18 cellular contexts compared by ENCODE assay signal in the genomic region with DNA sequence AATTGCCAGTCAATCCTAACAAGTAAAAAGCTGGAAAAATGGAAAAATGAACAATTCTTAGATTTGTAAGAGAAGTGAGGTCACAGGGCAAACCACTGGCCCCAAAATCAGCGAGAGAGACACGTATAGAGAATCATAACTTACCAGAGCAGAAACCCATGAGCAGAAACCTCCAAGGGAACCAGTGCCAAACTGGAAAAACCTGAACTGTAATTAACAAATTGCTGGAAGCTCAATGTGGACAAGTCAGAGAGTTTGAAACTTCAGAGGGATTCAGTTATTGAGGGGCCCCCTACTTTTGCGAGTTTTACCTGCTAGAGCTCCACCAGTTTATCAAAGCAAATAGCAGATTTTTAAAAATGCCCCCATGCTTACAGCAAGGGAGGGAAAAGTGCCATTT.
DNase-seq lines count a peak whose midpoint lies in the region; ATAC-seq, FAIRE-seq and TF ChIP-seq lines count a peak whose summit lies in the region.
"Had no signal": no experiment of that assay in that cellular context is flagged by ENCODE, and none has a peak within 500 bp of the region (broad histone marks: within the 10 kb centered on the region; RNA-seq: fewer than 3 reads in every experiment).

No MANE protein-coding gene starts in this region.

- intact Hi-C loops in posterior cingulate gyrus (cut with DNase I): no loop called here

- no peak overlapping the region for H2BK15ac ChIP-seq in H1 (ENCODE audit: low read length)

- no peaks in the 10 kb centered on the region for H3K27me3 ChIP-seq in BLaER1 treated with 17β-estradiol and CSF1 and Interleukin-3, amounts not matched to agents 10 nM and 100 nM
- H3K27me3 ChIP-seq in H1 (replicated peaks in 1 of 4; ENCODE audit: control insufficient read depth in 3 of 4, extremely low read depth in 1 of 4, insufficient read depth in 3 of 4, low read length in 3 of 4): no peaks in the 10 kb centered on the region
- H3K27me3 ChIP-seq in smooth muscle cell (ENCODE audit: low read depth): no peaks in the 10 kb centered on the region

- H3K27ac ChIP-seq in BLaER1 treated with 17β-estradiol and CSF1 and Interleukin-3, amounts not matched to agents 10 nM and 100 nM: no peak overlapping the region; a peak in 1 of 22 replicates
- H3K27ac ChIP-seq in H1 (ENCODE audit: low read depth, low read length): no peak overlapping the region
- peak overlapping the region; percentile 56 for H3K27ac ChIP-seq in smooth muscle cell (ENCODE audit: low read depth)
- H3K27ac ChIP-seq: HL-60 had no signal

- H2AFZ ChIP-seq in H1 (ENCODE audit: low read length) (0 out of 2 replicates have a peak overlapping the region, but pooled peaks have one; percentile 24), smooth muscle cell (ENCODE audit: low read depth) (peak overlapping the region; percentile 81)

- no peak overlapping the region for H2BK12ac ChIP-seq in H1 (ENCODE audit: low read depth, low read length)

- H3K9me3 ChIP-seq in BLaER1 treated with 17β-estradiol and CSF1 and Interleukin-3, amounts not matched to agents 10 nM and 100 nM (replicated peaks in 1 of 11): peaks cover 0 to 35% (median 20%) of the 10 kb centered on the region in 11 experiments; a peak in 16 of 22 replicates
- peaks cover 0 to 2% of the 10 kb centered on the region in 2 experiments; a peak in 1 of 4 replicates for H3K9me3 ChIP-seq in H1 (ENCODE audit: insufficient read depth in 2 of 2, low read depth in 1 of 2, low read length in 1 of 2)
- H3K9me3 ChIP-seq in smooth muscle cell (replicated peaks; ENCODE audit: low read depth): no peaks in the 10 kb centered on the region

- peak overlapping the region in 8 of 11 experiments; percentile 15 to 53 (median 34); a peak in 12 of 22 replicates for H3K4me2 ChIP-seq in BLaER1 treated with 17β-estradiol and CSF1 and Interleukin-3, amounts not matched to agents 10 nM and 100 nM
- H3K4me2 ChIP-seq in H1 (ENCODE audit: insufficient read depth in 1 of 2, low read depth in 2 of 2, low read length in 2 of 2): no peak overlapping the region
- H3K4me2 ChIP-seq in smooth muscle cell: peak overlapping the region; percentile 23

- H4K8ac ChIP-seq in H1 (ENCODE audit: extremely low read depth, insufficient read depth, low read length): no peak overlapping the region

- ATAC-seq in GM21360 (IDR thresholded peaks at IDR 0.05; ENCODE audit: unreplicated experiment): no peak
- ATAC-seq: HCT116 had no signal

- no peak for TF ChIP-seq POLR2A in H1 (IDR thresholded peaks at IDR 0.05; ENCODE audit: control extremely low read depth in 1 of 2, low read depth in 2 of 2, low read length in 2 of 2)

- no peak overlapping the region for H3K4me3 ChIP-seq in BLaER1 treated with 17β-estradiol and CSF1 and Interleukin-3, amounts not matched to agents 10 nM and 100 nM
- H3K4me3 ChIP-seq in H1 (ENCODE audit: extremely low read depth in 1 of 4, insufficient read depth in 2 of 4, low read depth in 3 of 4, low read length in 4 of 4) (no peak overlapping the region), smooth muscle cell (no peak overlapping the region)

- no peaks in the 10 kb centered on the region for H3K36me3 ChIP-seq in BLaER1 treated with 17β-estradiol and CSF1 and Interleukin-3, amounts not matched to agents 10 nM and 100 nM
- H3K36me3 ChIP-seq in H1 (ENCODE audit: control insufficient read depth in 2 of 4, insufficient read depth in 4 of 4, low read length in 3 of 4) (no peaks in the 10 kb centered on the region), smooth muscle cell (ENCODE audit: low read depth) (no peaks in the 10 kb centered on the region)

- H2BK120ac ChIP-seq in H1 (replicated peaks; ENCODE audit: low read depth, low read length): no peak overlapping the region

- no peak overlapping the region for H2BK5ac ChIP-seq in H1 (ENCODE audit: low read depth, low read length)

- no peak overlapping the region for H3K56ac ChIP-seq in H1 (replicated peaks; ENCODE audit: insufficient read length, low read depth, low read length)

- H3K4me1 ChIP-seq in BLaER1 treated with 17β-estradiol and CSF1 and Interleukin-3, amounts not matched to agents 10 nM and 100 nM: peaks cover 0 to 27% (median 16%) of the 10 kb centered on the region in 10 experiments; a peak in 12 of 20 replicates
- H3K4me1 ChIP-seq in H1 (replicated peaks in 1 of 4; ENCODE audit: control insufficient read depth in 3 of 4, insufficient read depth in 4 of 4, low read length in 3 of 4): no peaks in the 10 kb centered on the region
- peaks cover 12% of the 10 kb centered on the region for H3K4me1 ChIP-seq in smooth muscle cell (ENCODE audit: low read depth)

- no peaks in the 10 kb centered on the region for H3K79me2 ChIP-seq in H1 (ENCODE audit: control insufficient read depth in 1 of 2, insufficient read depth in 2 of 2, low read length in 2 of 2)
- no peaks in the 10 kb centered on the region for H3K79me2 ChIP-seq in smooth muscle cell (ENCODE audit: low read depth)

- POLR2A ChIA-PET in H1 (lab: Charles Lee; ENCODE audit: partially characterized antibody): no interaction called here

- no peaks in the 10 kb centered on the region for H3K23me2 ChIP-seq in H1 (ENCODE audit: low read depth, low read length)

- H2AK5ac ChIP-seq in H1 (ENCODE audit: low read depth, low read length): no peak overlapping the region

- CTCF ChIA-PET in H1 (lab: Charles Lee; ENCODE audit: partially characterized antibody): interaction anchor here (0.9 kb wide), 1 partner anchor 38 kb away, joined by 3 read pairs; no protein-coding TSS in a partner anchor

- H2BK20ac ChIP-seq in H1 (ENCODE audit: low read length): no peak overlapping the region

- H3K4ac ChIP-seq in H1 (replicated peaks; ENCODE audit: insufficient read length, low read depth, low read length): no peak overlapping the region

- 91% methylated on average over 3 of the region's 3 CpGs; no CpG with 5 or more reads in 1 of the 2 experiments for WGBS in H1 (ENCODE audit: extremely low coverage in 1 of 2, insufficient coverage in 1 of 2, insufficient read length in 1 of 2, insufficient replicate concordance in 2 of 2, low coverage in 1 of 2, low lambda C conversion rate in 2 of 2, missing lambda C conversion rate in 1 of 2), 2 experiments
- 75% methylated on average over 3 of the region's 3 CpGs for WGBS in smooth muscle cell (ENCODE audit: low lambda C conversion rate)

- peaks cover 5% of the 10 kb centered on the region for H3F3A ChIP-seq in smooth muscle cell (ENCODE audit: low read depth)

- no peak for FAIRE-seq in H1 (lab: Jason Lieb, UNC)
- FAIRE-seq: G401.6, GM12891, H54 had no signal

- H3K14ac ChIP-seq in H1 (ENCODE audit: insufficient read length): no peak overlapping the region

- no peak for TF ChIP-seq RAD21 in H1 (IDR thresholded peaks at IDR 0.05 in 1 of 2, conservative IDR thresholded peaks at IDR 0.05 in 1 of 2; ENCODE audit: low read depth in 2 of 2, low read length in 2 of 2)

- no peak overlapping the region for H3K9ac ChIP-seq in BLaER1 treated with 17β-estradiol and CSF1 and Interleukin-3, amounts not matched to agents 10 nM and 100 nM
- H3K9ac ChIP-seq in H1 (replicated peaks in 1 of 4; ENCODE audit: extremely low read depth in 1 of 4, low read depth in 3 of 4, low read length in 3 of 4) (no peak overlapping the region), smooth muscle cell (ENCODE audit: low read depth) (no peak overlapping the region)

- no peak overlapping the region for H4K91ac ChIP-seq in H1 (replicated peaks; ENCODE audit: insufficient read length, low read length)

- no peak overlapping the region for H3K18ac ChIP-seq in H1 (ENCODE audit: extremely low read depth, low read length)

- H3K79me1 ChIP-seq in H1 (ENCODE audit: low read depth, low read length): no peaks in the 10 kb centered on the region

- H3K23ac ChIP-seq in H1 (ENCODE audit: insufficient read length): no peak overlapping the region

- H4K20me1 ChIP-seq in BLaER1 treated with 17β-estradiol and CSF1 and Interleukin-3, amounts not matched to agents 10 nM and 100 nM: no peaks in the 10 kb centered on the region
- no peaks in the 10 kb centered on the region for H4K20me1 ChIP-seq in H1 (replicated peaks in 1 of 2; ENCODE audit: control insufficient read depth in 1 of 2, insufficient read depth in 2 of 2, low read length in 2 of 2)
- H4K20me1 ChIP-seq in smooth muscle cell (ENCODE audit: low read depth): no peaks in the 10 kb centered on the region

- H4K5ac ChIP-seq in H1 (ENCODE audit: insufficient read length, low read depth, low read length): no peak overlapping the region

- TF ChIP-seq CTCF in H1 (IDR thresholded peaks at IDR 0.05; ENCODE audit: control extremely low read depth in 1 of 3, insufficient read depth in 1 of 3, low read depth in 1 of 3, low read length in 3 of 3) (no peak), smooth muscle cell (IDR thresholded peaks at IDR 0.05; ENCODE audit: borderline replicate concordance, insufficient read depth, poor library complexity, severe bottlenecking) (no peak)

- no peak for DNase-seq in H1 (ENCODE audit: low read depth in 1 of 2, low spot score in 2 of 2)
- peak; percentile 2 for DNase-seq in left kidney (ENCODE audit: low read depth, low spot score)
- no peak for DNase-seq in smooth muscle cell (lab: John Stamatoyannopoulos, UW; ENCODE audit: unreplicated experiment)
- DNase-seq in posterior cingulate gyrus: no peak
- no peak for DNase-seq in T-helper 1 cell
- DNase-seq in NCI-H1417 treated with DMSO at 0.1 percent for 48 hours (lab: John Stamatoyannopoulos, UW): no peak
- DNase-seq: 8988T; AML-193; C1 segment of cervical spinal cord; CD4-positive, alpha-beta T cell; DMS79 had no signal

- TF ChIP-seq EP300 in H1 (IDR thresholded peaks at IDR 0.05; ENCODE audit: borderline replicate concordance in 1 of 2, low read depth in 2 of 2, low read length in 2 of 2): no peak

TF ChIP-seq in H1, 55 proteins besides CTCF, POLR2A, EP300 and RAD21 (continues in another document):
- TF ChIP-seq JUND (IDR thresholded peaks at IDR 0.05; ENCODE audit: low read length): no peak
- no peak for TF ChIP-seq SP2 (IDR thresholded peaks at IDR 0.05; ENCODE audit: low read length)
- TF ChIP-seq KDM1A (IDR thresholded peaks at IDR 0.05; ENCODE audit: borderline replicate concordance, low read length): no peak
- no peak for TF ChIP-seq RFX5 (IDR thresholded peaks at IDR 0.05; ENCODE audit: borderline replicate concordance, low read depth, low read length)
- TF ChIP-seq HDAC2 (IDR thresholded peaks at IDR 0.05; ENCODE audit: borderline replicate concordance in 1 of 2, low read depth in 2 of 2, low read length in 2 of 2): no peak
- TF ChIP-seq CBX5 (IDR thresholded peaks at IDR 0.05; ENCODE audit: low read depth, low read length): no peak
- TF ChIP-seq SIX5 (IDR thresholded peaks at IDR 0.05; ENCODE audit: low read depth, low read length): no peak
- TF ChIP-seq CHD2 (IDR thresholded peaks at IDR 0.05; ENCODE audit: low read length): no peak
- no peak for TF ChIP-seq CEBPB (IDR thresholded peaks at IDR 0.05; ENCODE audit: low read depth, low read length)
- TF ChIP-seq SIRT6 (IDR thresholded peaks at IDR 0.05; ENCODE audit: low read length): no peak
- TF ChIP-seq SIN3A (conservative IDR thresholded peaks at IDR 0.05 in 1 of 2, IDR thresholded peaks at IDR 0.05 in 1 of 2; ENCODE audit: low read depth in 1 of 2, low read length in 2 of 2): no peak
- no peak for TF ChIP-seq SP1 (IDR thresholded peaks at IDR 0.05; ENCODE audit: low read depth, low read length)
- no peak for TF ChIP-seq TBP (IDR thresholded peaks at IDR 0.05; ENCODE audit: low read depth, low read length)

Comparison
In these comparisons a context has a peak if more than half of its experiments do, and no peak if none do; other contexts are left out.
1. H3K4me2 ChIP-seq: peak in BLaER1 treated with 17β-estradiol and CSF1 and Interleukin-3, amounts not matched to agents 10 nM and 100 nM (8 of 11) and smooth muscle cell (single experiment); none in H1 (0 of 2).